ENCODE assay signal across 1 cellular context in genomic region chr15:89758981-89759380, GRCh38.
A peak's percentile ranks its signal among the peaks of the same experiment; 100 is the strongest.
TF ChIP-seq lines count a peak whose summit lies in the region.

No MANE protein-coding gene starts in this region.

TF ChIP-seq in HepG2, 621 proteins besides CTCF, POLR2A, EP300 and RAD21:
- TF ChIP-seq ARID4A (CRISPR knock-in tag; IDR thresholded peaks at IDR 0.05; ENCODE audit: borderline replicate concordance): no peak
- TF ChIP-seq ATF7 (IDR thresholded peaks at IDR 0.05): no peak
- TF ChIP-seq ATF7 (CRISPR knock-in tag; IDR thresholded peaks at IDR 0.05): 0 out of 2 replicates have a peak, but pooled peaks have one; percentile 40
TF ChIP-seq in HepG2: peak in this region for 1.
